Comparison of ENCODE assay signal across 11 cellular contexts in genomic region chr4:122700178-122700725, GRCh38. TPM values are rescaled to one million over a fixed set of nuclear protein-coding genes. Genes with fewer than 3 reads are reported as not detected.
DNase-seq lines count a peak whose midpoint lies in the region; ATAC-seq and TF ChIP-seq lines count a peak whose summit lies in the region.
"Had no signal": no experiment of that assay in that cellular context is flagged by ENCODE, and none has a peak within 500 bp of the region (broad histone marks: within the 10 kb centered on the region; RNA-seq: fewer than 3 reads in every experiment).

No MANE protein-coding gene starts in this region.

- peak overlapping the region; percentile 92 for H3K27ac Mint-ChIP-seq in activated CD4-positive, alpha-beta memory T cell treated with anti-CD3 and anti-CD28 coated beads for 36 hours
- no peak overlapping the region for H3K27ac Mint-ChIP-seq in activated CD4-positive, alpha-beta memory T cell treated with anti-CD3 and anti-CD28 coated beads, Interleukin-2, amount 10 ng/mL, durations not matched to agents 7 days and 5 days
- H3K27ac Mint-ChIP-seq: brain had no signal

- no peaks in the 10 kb centered on the region for H3K36me3 ChIP-seq in adrenal gland (replicated peaks in 1 of 2)
- no peaks in the 10 kb centered on the region for H3K36me3 ChIP-seq in testis (ENCODE audit: low read depth, missing control alignments)
- H3K36me3 ChIP-seq: BLaER1 had no signal

- peaks cover 18% of the 10 kb centered on the region for H3K36me3 Mint-ChIP-seq in activated CD4-positive, alpha-beta memory T cell treated with anti-CD3 and anti-CD28 coated beads for 36 hours
- H3K36me3 Mint-ChIP-seq in activated CD4-positive, alpha-beta memory T cell treated with anti-CD3 and anti-CD28 coated beads, Interleukin-2, amount 10 ng/mL, durations not matched to agents 7 days and 5 days (ENCODE audit: low read depth): peaks cover 7% of the 10 kb centered on the region
- H3K36me3 Mint-ChIP-seq: brain had no signal

- 34 to 42% (median 38%) methylated on average over 8 of the region's 8 CpGs for WGBS in adrenal gland, 4 donors
- WGBS in right cardiac atrium: 35% methylated on average over 8 of the region's 8 CpGs
- 39 to 67% methylated on average over 7 to 8 of the region's 8 CpGs for WGBS in testis, 2 donors

- H3K9me3 Mint-ChIP-seq in activated CD4-positive, alpha-beta memory T cell treated with anti-CD3 and anti-CD28 coated beads for 36 hours: no peaks in the 10 kb centered on the region
- no peaks in the 10 kb centered on the region for H3K9me3 Mint-ChIP-seq in activated CD4-positive, alpha-beta memory T cell treated with anti-CD3 and anti-CD28 coated beads, Interleukin-2, amount 10 ng/mL, durations not matched to agents 7 days and 5 days
- H3K9me3 Mint-ChIP-seq: brain had no signal

- POLR2A ChIA-PET in activated CD4-positive, alpha-beta memory T cell treated with anti-CD3 and anti-CD28 coated beads for 36 hours (lab: Charles Lee): interaction anchor here (0.6 to 1.9 kb wide), 4 partner anchors 9 to 83 kb away, joined by 3 to 9 read pairs (median 4); no protein-coding TSS in a partner anchor
- POLR2A ChIA-PET in activated CD4-positive, alpha-beta memory T cell treated with anti-CD3 and anti-CD28 coated beads, Interleukin-2, amount 10 ng/mL, durations not matched to agents 7 days and 5 days (lab: Charles Lee): interaction anchor here (0.9 kb wide), 1 partner anchor 15 kb away, joined by 3 read pairs; no protein-coding TSS in a partner anchor

- no peaks in the 10 kb centered on the region for H3K9me3 ChIP-seq in adrenal gland (replicated peaks in 1 of 3)
- no peaks in the 10 kb centered on the region for H3K9me3 ChIP-seq in right cardiac atrium (ENCODE audit: control insufficient read depth, low read length)
- H3K9me3 ChIP-seq in testis: no peaks in the 10 kb centered on the region
- H3K9me3 ChIP-seq: BLaER1 had no signal

- H3K27ac ChIP-seq in adrenal gland (peak overlapping the region in 2 of 5 donors; percentile 7 to 36), right cardiac atrium (ENCODE audit: low read length) (peak overlapping the region; percentile 82), testis (peak overlapping the region; percentile 36 to 72)
- H3K27ac ChIP-seq: BLaER1 had no signal

- H3K4me1 ChIP-seq in adrenal gland (replicated peaks in 1 of 2): peaks cover 0 to 10% of the 10 kb centered on the region in 2 donors
- H3K4me1 ChIP-seq in right cardiac atrium (ENCODE audit: control insufficient read depth, insufficient read depth, low read length): no peaks in the 10 kb centered on the region
- H3K4me1 ChIP-seq in testis: peaks cover 7% of the 10 kb centered on the region
- H3K4me1 ChIP-seq: BLaER1 had no signal

- CTCF ChIA-PET in activated CD4-positive, alpha-beta memory T cell treated with anti-CD3 and anti-CD28 coated beads for 36 hours (lab: Charles Lee): interaction anchor here (0.9 to 1.5 kb wide), 4 partner anchors 10 to 33 kb away, joined by 3 to 7 read pairs (median 4); no protein-coding TSS in a partner anchor
- CTCF ChIA-PET in activated CD4-positive, alpha-beta memory T cell treated with anti-CD3 and anti-CD28 coated beads, Interleukin-2, amount 10 ng/mL, durations not matched to agents 7 days and 5 days (lab: Charles Lee): interaction anchor here (0.9 kb wide), 1 partner anchor 31 kb away, joined by 3 read pairs; no protein-coding TSS in a partner anchor

- peak overlapping the region; percentile 64 for H3K4me3 Mint-ChIP-seq in activated CD4-positive, alpha-beta memory T cell treated with anti-CD3 and anti-CD28 coated beads for 36 hours
- no peak overlapping the region for H3K4me3 Mint-ChIP-seq in activated CD4-positive, alpha-beta memory T cell treated with anti-CD3 and anti-CD28 coated beads, Interleukin-2, amount 10 ng/mL, durations not matched to agents 7 days and 5 days
- H3K4me3 Mint-ChIP-seq: brain had no signal

- peaks cover 48% of the 10 kb centered on the region for H3K4me1 Mint-ChIP-seq in activated CD4-positive, alpha-beta memory T cell treated with anti-CD3 and anti-CD28 coated beads for 36 hours (ENCODE audit: low read depth)
- peaks cover 32% of the 10 kb centered on the region for H3K4me1 Mint-ChIP-seq in activated CD4-positive, alpha-beta memory T cell treated with anti-CD3 and anti-CD28 coated beads, Interleukin-2, amount 10 ng/mL, durations not matched to agents 7 days and 5 days
- H3K4me1 Mint-ChIP-seq: brain had no signal

- peak in 1 of 6 experiments; percentile 6 for TF ChIP-seq CTCF in adrenal gland (IDR thresholded peaks at IDR 0.05)
- peak in 1 of 3 experiments; percentile 3 for TF ChIP-seq CTCF in testis (IDR thresholded peaks at IDR 0.05)

- peaks cover 5% of the 10 kb centered on the region for H3K27me3 Mint-ChIP-seq in activated CD4-positive, alpha-beta memory T cell treated with anti-CD3 and anti-CD28 coated beads for 36 hours
- H3K27me3 Mint-ChIP-seq in activated CD4-positive, alpha-beta memory T cell treated with anti-CD3 and anti-CD28 coated beads, Interleukin-2, amount 10 ng/mL, durations not matched to agents 7 days and 5 days: peaks cover 19% of the 10 kb centered on the region

- ATAC-seq in right cardiac atrium: peak; percentile 96 to 98
- no peak for ATAC-seq in activated CD4-positive, CD25-positive, alpha-beta regulatory T cell treated with anti-CD3 and anti-CD28 coated beads, Interleukin-2, amount 50 U/mL, for 24 hours

- TF ChIP-seq POLR2A in adrenal gland (IDR thresholded peaks at IDR 0.05): peak; percentile 25 to 33
- no peak for TF ChIP-seq POLR2A in testis (IDR thresholded peaks at IDR 0.05)

- H3K27me3 ChIP-seq in adrenal gland (no peaks in the 10 kb centered on the region), right cardiac atrium (ENCODE audit: control insufficient read depth, insufficient read depth) (no peaks in the 10 kb centered on the region), testis (no peaks in the 10 kb centered on the region)
- H3K27me3 ChIP-seq: BLaER1 had no signal

- peak; percentile 15 for DNase-seq in activated CD4-positive, alpha-beta memory T cell treated with anti-CD3 and anti-CD28 coated beads for 36 hours
- DNase-seq in activated CD4-positive, alpha-beta memory T cell treated with anti-CD3 and anti-CD28 coated beads, Interleukin-2, amount 10 ng/mL, durations not matched to agents 7 days and 5 days: no peak
- DNase-seq in adrenal gland (peak; percentile 71 to 95 (median 87)), right cardiac atrium (peak; percentile 60 to 90 (median 85)), testis (peak; percentile 94), nucleus accumbens (lab: John Stamatoyannopoulos, UW) (no peak)
- DNase-seq in stimulated activated naive CD4-positive, alpha-beta T cell (lab: John Stamatoyannopoulos, UW): no peak
- DNase-seq: NCI-H1417 treated with DMSO at 0.1 percent for 48 hours had no signal

- H3K4me3 ChIP-seq in adrenal gland (peak overlapping the region in 1 of 4 donors; percentile 10), right cardiac atrium (ENCODE audit: low read length) (peak overlapping the region; percentile 76), testis (peak overlapping the region in 1 of 2 donors; percentile 34)
- H3K4me3 ChIP-seq: BLaER1 had no signal

- intact Hi-C loops in activated CD4-positive, alpha-beta memory T cell treated with anti-CD3 and anti-CD28 coated beads for 36 hours (cut with micrococcal nuclease): loop anchor here (2.0 kb wide), 1 partner anchor 13 kb away; no protein-coding TSS in a partner anchor
- intact Hi-C loops in adrenal gland (cut with DNase I): no loop called here
- intact Hi-C loops in right cardiac atrium (cut with DNase I): loop anchor here in 1 of 4 donors (10.0 kb wide), 1 partner anchor 95 kb away; no protein-coding TSS in a partner anchor
- intact Hi-C loops in testis (cut with DNase I; ENCODE audit: low total_unique reads): no loop called here

RNA-seq across cellular contexts. Expression of gene BBS12, which starts 32.3 kb away (rescaled TPM):
- 1 to 10 TPM; 3.7 to 4.3 TPM for total RNA-seq in activated CD4-positive, alpha-beta memory T cell treated with anti-CD3 and anti-CD28 coated beads for 36 hours
- 1 to 10 TPM; 3.7 to 5.0 TPM for total RNA-seq in activated CD4-positive, alpha-beta memory T cell treated with anti-CD3 and anti-CD28 coated beads, Interleukin-2, amount 10 ng/mL, durations not matched to agents 7 days and 5 days
- 1 to 10 TPM; 2.8 to 7.8 (median 5.4) TPM for total RNA-seq in adrenal gland
- 1 to 10 TPM; 1.5 to 7.8 (median 2.0) TPM for polyA plus RNA-seq in adrenal gland
- total RNA-seq in right cardiac atrium: 1 to 10 TPM; 6.6 to 8.5 (median 7.7) TPM
- polyA plus RNA-seq in right cardiac atrium: 3.5 TPM
- total RNA-seq in testis: 1 to 10 TPM; 5.0 to 7.5 TPM
- polyA plus RNA-seq in testis (ENCODE audit: insufficient read depth, low read depth, low replicate concordance): 15.7 TPM

Comparison
In these comparisons a context has a peak if more than half of its experiments do, and no peak if none do; other contexts are left out.
1. DNase-seq: peak in activated CD4-positive, alpha-beta memory T cell treated with anti-CD3 and anti-CD28 coated beads for 36 hours (single experiment), adrenal gland (7 of 7), right cardiac atrium (3 of 3) and testis (single experiment); none in activated CD4-positive, alpha-beta memory T cell treated with anti-CD3 and anti-CD28 coated beads, Interleukin-2, amount 10 ng/mL, durations not matched to agents 7 days and 5 days (single experiment), stimulated activated naive CD4-positive, alpha-beta T cell (0 of 6) and nucleus accumbens (0 of 56).
2. ATAC-seq: peak in right cardiac atrium (2 of 2); none in activated CD4-positive, CD25-positive, alpha-beta regulatory T cell treated with anti-CD3 and anti-CD28 coated beads, Interleukin-2, amount 50 U/mL, for 24 hours (0 of 2).